ENCODE assay signal across 8 cellular contexts in the genomic region with DNA sequence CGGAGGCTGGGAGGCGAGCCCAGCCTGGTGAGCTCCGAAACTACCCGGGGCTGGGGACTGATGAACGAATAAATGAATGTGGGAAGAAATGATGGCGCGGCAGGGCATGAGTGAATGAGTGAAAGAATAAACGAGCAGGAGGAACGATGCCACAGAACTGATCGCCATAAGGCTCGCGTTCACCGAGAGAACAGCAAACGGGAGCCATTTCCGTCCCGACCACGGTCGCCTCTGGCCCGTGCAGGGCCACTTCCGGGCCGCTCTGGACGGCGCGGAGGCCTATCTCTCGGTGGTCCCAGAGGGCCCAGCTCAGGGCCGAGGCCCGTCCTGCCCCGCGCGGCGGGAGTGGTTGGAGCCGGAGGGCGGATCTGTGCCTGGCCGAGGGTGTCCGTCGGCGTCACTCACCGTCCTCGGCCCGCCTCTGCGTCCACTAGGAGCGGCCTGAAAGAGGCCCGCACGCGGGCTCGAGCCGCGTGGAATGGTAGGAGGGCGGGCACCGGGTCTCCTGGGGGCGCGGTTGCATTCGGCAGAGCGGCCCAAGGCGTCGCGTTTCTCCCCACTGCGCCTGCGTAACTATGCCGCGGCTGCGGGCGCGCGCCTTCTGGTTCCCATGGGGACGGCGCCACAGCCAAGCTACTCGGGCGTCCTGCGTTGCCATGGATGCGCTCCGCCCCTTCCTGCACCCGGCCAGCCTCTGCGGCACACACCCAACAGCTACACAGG. TPM values are rescaled to one million over a fixed set of nuclear protein-coding genes. Genes with fewer than 3 reads are reported as not detected.
DNase-seq lines count a peak whose midpoint lies in the region; ATAC-seq and TF ChIP-seq lines count a peak whose summit lies in the region.

A gene (minus strand): TSS at position 480 of the 723 bp plus-strand sequence. CDS start 5,116 bp downstream, outside the sequence.

- TF ChIP-seq CTCF in BJ (IDR thresholded peaks at IDR 0.05; ENCODE audit: insufficient read depth, low read depth, low read length) (no peak), coronary artery (IDR thresholded peaks at IDR 0.05) (no peak)

- no peaks in the 10 kb centered on the region for H3K27me3 ChIP-seq in BJ (ENCODE audit: control insufficient read depth, insufficient read depth, low read length)

- peak within 1 kb of the TSS; percentile 48 for H3K4me3 ChIP-seq in BJ (ENCODE audit: low read depth, low read length)
- peak within 1 kb of the TSS; percentile 72 for H3K4me3 ChIP-seq in coronary artery

- CTCF ChIA-PET in BJ (lab: Yijun Ruan, JAX) = interaction anchor here (1.2 to 1.3 kb wide), 4 partner anchors 11 to 158 kb away, joined by 3 to 5 read pairs (median 3); a partner anchor contains a TSS

- peak; percentile 81 for ATAC-seq in HG03457 (IDR thresholded peaks at IDR 0.05; ENCODE audit: unreplicated experiment)

- peak within 1 kb of the TSS; percentile 79 to 91 for H3K27ac ChIP-seq in coronary artery

- POLR2A ChIA-PET in BJ (lab: Charles Lee) = interaction anchor here (0.5 to 0.6 kb wide), 2 partner anchors 20 to 32 kb away, joined by 3 to 9 read pairs; no protein-coding TSS in a partner anchor

- peak; percentile 82 for DNase-seq in BJ (ENCODE audit: low read depth)
- peak; percentile 100 for DNase-seq in GM19240 (ENCODE audit: insufficient read length, low spot score)
- peak; percentile 95 to 97 for DNase-seq in NCI-H524 (lab: John Stamatoyannopoulos, UW)
- DNase-seq in activated CD4-positive, alpha-beta T cell treated with anti-CD3 and anti-CD28 coated beads for 4 hours = peak; percentile 95 to 96
- DNase-seq in coronary artery (ENCODE audit: low spot score) = peak; percentile 96
- DNase-seq in left kidney (ENCODE audit: low read depth, low spot score) = peak; percentile 98
- DNase-seq in stimulated activated CD4-positive, alpha-beta T cell treated with anti-CD3 and anti-CD28 coated beads, Interleukin-1b, Interleukin-23, amount 100 ng/mL, for 48 hours = peak; percentile 97

- no peaks in the 10 kb centered on the region for H3K36me3 ChIP-seq in BJ (ENCODE audit: control insufficient read depth, insufficient read depth, low read length)

RNA-seq across cellular contexts. Expression of the gene that starts here (rescaled TPM):
- polyA plus RNA-seq in BJ (2011; rRNA removed) = 0.20 TPM in 2 replicates
- polyA minus RNA-seq in BJ (2011; rRNA and poly(A)+ RNA removed) = 0.10 and 0.33 TPM in 2 replicates

Comparison
In these comparisons a context has a peak if more than half of its experiments do, and no peak if none do; other contexts are left out.
1. Peak in every context shown above with its lines: DNase-seq, ATAC-seq, H3K4me3 ChIP-seq and H3K27ac ChIP-seq.
2. Peak in DNase-seq and H3K4me3 ChIP-seq in BJ; RNA of the gene not detected or under 1 TPM.